Comparison of ENCODE assay signal across 27 cellular contexts in genomic region chr13:111905609-111905945, GRCh38.
A peak's percentile ranks its signal among the peaks of the same experiment; 100 is the strongest.
DNase-seq lines count a peak whose midpoint lies in the region; ATAC-seq and TF ChIP-seq lines count a peak whose summit lies in the region.
"Had no signal": no experiment of that assay in that cellular context is flagged by ENCODE, and none has a peak within 500 bp of the region (broad histone marks: within the 10 kb centered on the region; RNA-seq: fewer than 3 reads in every experiment).

No MANE protein-coding gene starts in this region.

- intact Hi-C loops in Right ventricle myocardium inferior (cut with DNase I): no loop called here
- intact Hi-C loops in sciatic nerve (cut with DNase I): no loop called here
- intact Hi-C loops in aorta (cut with DNase I): no loop called here
- intact Hi-C loops in lower lobe of right lung (cut with DNase I): no loop called here

- H3K9me3 ChIP-seq in right atrium auricular region (no peaks in the 10 kb centered on the region), aorta (ENCODE audit: control insufficient read depth, low read length) (no peaks in the 10 kb centered on the region), lower lobe of right lung (no peaks in the 10 kb centered on the region)
- H3K9me3 ChIP-seq: BLaER1, HAP-1 had no signal

- H3K4me3 ChIP-seq in right atrium auricular region (no peak overlapping the region), aorta (ENCODE audit: low read length in 2 of 2) (no peak overlapping the region), lower lobe of right lung (no peak overlapping the region)
- H3K4me3 ChIP-seq: BLaER1, GM23338, HAP-1, SJSA1 had no signal

- ATAC-seq in Right ventricle myocardium inferior: no peak
- ATAC-seq in left lobe of liver: no peak
- no peak for ATAC-seq in sciatic nerve
- ATAC-seq in aorta (ENCODE audit: low FRiP score): no peak
- no peak for ATAC-seq in lower lobe of right lung
- ATAC-seq: PC-3 had no signal

- H3K4me1 ChIP-seq in right atrium auricular region (no peaks in the 10 kb centered on the region), aorta (ENCODE audit: control insufficient read depth in 1 of 2, insufficient read depth in 2 of 2, low read length in 2 of 2) (no peaks in the 10 kb centered on the region), lower lobe of right lung (no peaks in the 10 kb centered on the region)
- H3K4me1 ChIP-seq: HAP-1, SJSA1 had no signal

- no peaks in the 10 kb centered on the region for H3K36me3 ChIP-seq in right atrium auricular region
- H3K36me3 ChIP-seq in aorta (ENCODE audit: control insufficient read depth in 1 of 2, insufficient read depth in 2 of 2, low read length in 1 of 2): no peaks in the 10 kb centered on the region
- no peaks in the 10 kb centered on the region for H3K36me3 ChIP-seq in lower lobe of right lung
- H3K36me3 ChIP-seq: BLaER1, HAP-1, SJSA1 had no signal

- no peaks in the 10 kb centered on the region for H3K27me3 ChIP-seq in right atrium auricular region
- no peaks in the 10 kb centered on the region for H3K27me3 ChIP-seq in aorta (ENCODE audit: control insufficient read depth in 1 of 2, insufficient read depth in 2 of 2, low read length in 1 of 2)
- peaks cover 4% of the 10 kb centered on the region for H3K27me3 ChIP-seq in lower lobe of right lung (ENCODE audit: low read depth)
- H3K27me3 ChIP-seq: BLaER1 had no signal

- no peak for TF ChIP-seq CTCF in right atrium auricular region (IDR thresholded peaks at IDR 0.05)
- TF ChIP-seq CTCF in lower lobe of right lung (IDR thresholded peaks at IDR 0.05): no peak

- no peak overlapping the region for H3K27ac ChIP-seq in right atrium auricular region
- no peak overlapping the region for H3K27ac ChIP-seq in aorta (ENCODE audit: low read depth in 1 of 2, low read length in 2 of 2)
- H3K27ac ChIP-seq in lower lobe of right lung: no peak overlapping the region
- H3K27ac ChIP-seq: BLaER1, HL-60, SJSA1 had no signal

- peak; percentile 11 for DNase-seq in right atrium auricular region (ENCODE audit: low spot score)
- DNase-seq in Right ventricle myocardium inferior (ENCODE audit: missing footprints): no peak
- peak; percentile 16 for DNase-seq in left lobe of liver (ENCODE audit: low spot score)
- peak; percentile 21 for DNase-seq in sciatic nerve (ENCODE audit: low spot score)
- no peak for DNase-seq in H4 (ENCODE audit: low spot score)
- no peak for DNase-seq in aorta
- DNase-seq in SW 1271 (lab: John Stamatoyannopoulos, UW): no peak
- DNase-seq in lower lobe of right lung: no peak
- DNase-seq: CD4-positive, alpha-beta T cell; COR-L47; DMS53; Kasumi-1; MV-4-11; NCI-H1105 treated with DMSO at 0.1 percent for 48 hours; NCI-H146; NCI-H1930; NCI-H2107; NCI-H446 treated with DMSO at 0.1 percent for 48 hours; NCI-H526; NK-92 treated with Interleukin-12 subunit alpha and Interleukin-12 subunit beta, amount 100 ng/mL, for 24 hours; PC-3; Right ventricle myocardium superior had no signal

- 88% methylated on average over 8 of the region's 8 CpGs for WGBS in aorta, 2 donors

Comparison
In these comparisons a context has a peak if more than half of its experiments do, and no peak if none do; other contexts are left out.
1. DNase-seq: peak in right atrium auricular region (single experiment), left lobe of liver (single experiment) and sciatic nerve (single experiment); none in Right ventricle myocardium inferior (single experiment), H4 (single experiment), aorta (0 of 2), SW 1271 (0 of 2) and lower lobe of right lung (single experiment).